Comparison of ENCODE assay signal across 1 cellular context in the genomic region with DNA sequence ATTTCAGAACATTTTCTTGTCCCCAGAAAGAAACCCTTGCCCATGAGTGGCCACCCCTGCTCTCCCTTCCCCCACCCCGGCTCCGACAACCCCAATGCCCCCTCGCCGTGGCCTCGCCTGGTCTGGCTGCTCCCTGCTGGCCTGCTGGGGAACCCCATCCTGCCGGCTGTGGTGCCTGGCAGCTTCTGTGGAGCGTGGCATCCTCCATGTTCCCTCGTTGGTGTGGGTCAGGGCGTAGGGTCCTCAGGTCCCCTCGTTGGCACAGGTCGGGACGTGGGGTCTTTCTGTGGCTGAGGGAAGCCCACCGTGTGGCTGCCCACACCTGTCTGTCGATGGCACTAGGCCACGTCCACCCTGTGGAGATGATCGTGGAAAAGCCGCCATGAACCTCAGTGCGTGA.
TF ChIP-seq lines count a peak whose summit lies in the region.

No MANE protein-coding gene starts in this region.

TF ChIP-seq in H1, 55 proteins besides CTCF, POLR2A, EP300 and RAD21:
- TF ChIP-seq RFX5 (IDR thresholded peaks at IDR 0.05; ENCODE audit: borderline replicate concordance, low read depth, low read length) (no peak), MAFK (IDR thresholded peaks at IDR 0.05; ENCODE audit: low read depth, low read length) (no peak), CBX8 (IDR thresholded peaks at IDR 0.05; ENCODE audit: borderline replicate concordance, low read depth, low read length) (no peak), BACH1 (IDR thresholded peaks at IDR 0.05; ENCODE audit: low read length) (no peak), TAF1 (IDR thresholded peaks at IDR 0.05; ENCODE audit: low read depth, low read length) (no peak), SIX5 (IDR thresholded peaks at IDR 0.05; ENCODE audit: low read depth, low read length) (no peak), NRF1 (IDR thresholded peaks at IDR 0.05; ENCODE audit: low read depth, low read length) (no peak), FOSL1 (IDR thresholded peaks at IDR 0.05; ENCODE audit: insufficient read depth, low read depth, low read length) (no peak), SIN3A (conservative IDR thresholded peaks at IDR 0.05 in 1 of 2, IDR thresholded peaks at IDR 0.05 in 1 of 2; ENCODE audit: low read depth in 1 of 2, low read length in 2 of 2) (no peak), JUN (IDR thresholded peaks at IDR 0.05; ENCODE audit: low read depth, low read length) (no peak)
- TF ChIP-seq, protein P1, sequence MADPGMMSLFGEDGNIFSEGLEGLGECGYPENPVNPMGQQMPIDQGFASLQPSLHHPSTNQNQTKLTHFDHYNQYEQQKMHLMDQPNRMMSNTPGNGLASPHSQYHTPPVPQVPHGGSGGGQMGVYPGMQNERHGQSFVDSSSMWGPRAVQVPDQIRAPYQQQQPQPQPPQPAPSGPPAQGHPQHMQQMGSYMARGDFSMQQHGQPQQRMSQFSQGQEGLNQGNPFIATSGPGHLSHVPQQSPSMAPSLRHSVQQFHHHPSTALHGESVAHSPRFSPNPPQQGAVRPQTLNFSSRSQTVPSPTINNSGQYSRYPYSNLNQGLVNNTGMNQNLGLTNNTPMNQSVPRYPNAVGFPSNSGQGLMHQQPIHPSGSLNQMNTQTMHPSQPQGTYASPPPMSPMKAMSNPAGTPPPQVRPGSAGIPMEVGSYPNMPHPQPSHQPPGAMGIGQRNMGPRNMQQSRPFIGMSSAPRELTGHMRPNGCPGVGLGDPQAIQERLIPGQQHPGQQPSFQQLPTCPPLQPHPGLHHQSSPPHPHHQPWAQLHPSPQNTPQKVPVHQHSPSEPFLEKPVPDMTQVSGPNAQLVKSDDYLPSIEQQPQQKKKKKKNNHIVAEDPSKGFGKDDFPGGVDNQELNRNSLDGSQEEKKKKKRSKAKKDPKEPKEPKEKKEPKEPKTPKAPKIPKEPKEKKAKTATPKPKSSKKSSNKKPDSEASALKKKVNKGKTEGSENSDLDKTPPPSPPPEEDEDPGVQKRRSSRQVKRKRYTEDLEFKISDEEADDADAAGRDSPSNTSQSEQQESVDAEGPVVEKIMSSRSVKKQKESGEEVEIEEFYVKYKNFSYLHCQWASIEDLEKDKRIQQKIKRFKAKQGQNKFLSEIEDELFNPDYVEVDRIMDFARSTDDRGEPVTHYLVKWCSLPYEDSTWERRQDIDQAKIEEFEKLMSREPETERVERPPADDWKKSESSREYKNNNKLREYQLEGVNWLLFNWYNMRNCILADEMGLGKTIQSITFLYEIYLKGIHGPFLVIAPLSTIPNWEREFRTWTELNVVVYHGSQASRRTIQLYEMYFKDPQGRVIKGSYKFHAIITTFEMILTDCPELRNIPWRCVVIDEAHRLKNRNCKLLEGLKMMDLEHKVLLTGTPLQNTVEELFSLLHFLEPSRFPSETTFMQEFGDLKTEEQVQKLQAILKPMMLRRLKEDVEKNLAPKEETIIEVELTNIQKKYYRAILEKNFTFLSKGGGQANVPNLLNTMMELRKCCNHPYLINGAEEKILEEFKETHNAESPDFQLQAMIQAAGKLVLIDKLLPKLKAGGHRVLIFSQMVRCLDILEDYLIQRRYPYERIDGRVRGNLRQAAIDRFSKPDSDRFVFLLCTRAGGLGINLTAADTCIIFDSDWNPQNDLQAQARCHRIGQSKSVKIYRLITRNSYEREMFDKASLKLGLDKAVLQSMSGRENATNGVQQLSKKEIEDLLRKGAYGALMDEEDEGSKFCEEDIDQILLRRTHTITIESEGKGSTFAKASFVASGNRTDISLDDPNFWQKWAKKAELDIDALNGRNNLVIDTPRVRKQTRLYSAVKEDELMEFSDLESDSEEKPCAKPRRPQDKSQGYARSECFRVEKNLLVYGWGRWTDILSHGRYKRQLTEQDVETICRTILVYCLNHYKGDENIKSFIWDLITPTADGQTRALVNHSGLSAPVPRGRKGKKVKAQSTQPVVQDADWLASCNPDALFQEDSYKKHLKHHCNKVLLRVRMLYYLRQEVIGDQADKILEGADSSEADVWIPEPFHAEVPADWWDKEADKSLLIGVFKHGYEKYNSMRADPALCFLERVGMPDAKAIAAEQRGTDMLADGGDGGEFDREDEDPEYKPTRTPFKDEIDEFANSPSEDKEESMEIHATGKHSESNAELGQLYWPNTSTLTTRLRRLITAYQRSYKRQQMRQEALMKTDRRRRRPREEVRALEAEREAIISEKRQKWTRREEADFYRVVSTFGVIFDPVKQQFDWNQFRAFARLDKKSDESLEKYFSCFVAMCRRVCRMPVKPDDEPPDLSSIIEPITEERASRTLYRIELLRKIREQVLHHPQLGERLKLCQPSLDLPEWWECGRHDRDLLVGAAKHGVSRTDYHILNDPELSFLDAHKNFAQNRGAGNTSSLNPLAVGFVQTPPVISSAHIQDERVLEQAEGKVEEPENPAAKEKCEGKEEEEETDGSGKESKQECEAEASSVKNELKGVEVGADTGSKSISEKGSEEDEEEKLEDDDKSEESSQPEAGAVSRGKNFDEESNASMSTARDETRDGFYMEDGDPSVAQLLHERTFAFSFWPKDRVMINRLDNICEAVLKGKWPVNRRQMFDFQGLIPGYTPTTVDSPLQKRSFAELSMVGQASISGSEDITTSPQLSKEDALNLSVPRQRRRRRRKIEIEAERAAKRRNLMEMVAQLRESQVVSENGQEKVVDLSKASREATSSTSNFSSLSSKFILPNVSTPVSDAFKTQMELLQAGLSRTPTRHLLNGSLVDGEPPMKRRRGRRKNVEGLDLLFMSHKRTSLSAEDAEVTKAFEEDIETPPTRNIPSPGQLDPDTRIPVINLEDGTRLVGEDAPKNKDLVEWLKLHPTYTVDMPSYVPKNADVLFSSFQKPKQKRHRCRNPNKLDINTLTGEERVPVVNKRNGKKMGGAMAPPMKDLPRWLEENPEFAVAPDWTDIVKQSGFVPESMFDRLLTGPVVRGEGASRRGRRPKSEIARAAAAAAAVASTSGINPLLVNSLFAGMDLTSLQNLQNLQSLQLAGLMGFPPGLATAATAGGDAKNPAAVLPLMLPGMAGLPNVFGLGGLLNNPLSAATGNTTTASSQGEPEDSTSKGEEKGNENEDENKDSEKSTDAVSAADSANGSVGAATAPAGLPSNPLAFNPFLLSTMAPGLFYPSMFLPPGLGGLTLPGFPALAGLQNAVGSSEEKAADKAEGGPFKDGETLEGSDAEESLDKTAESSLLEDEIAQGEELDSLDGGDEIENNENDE (IDR thresholded peaks at IDR 0.05; ENCODE audit: insufficient replicate concordance, low read length) = no peak
